1 cellular context compared by ENCODE assay signal in genomic region chr15:89099968-89100367, GRCh38.
TF ChIP-seq lines count a peak whose summit lies in the region.

No MANE protein-coding gene starts in this region.

TF ChIP-seq in A549, 52 proteins besides CTCF, POLR2A, EP300 and RAD21 (continued from another document):
- TF ChIP-seq, protein P1, sequence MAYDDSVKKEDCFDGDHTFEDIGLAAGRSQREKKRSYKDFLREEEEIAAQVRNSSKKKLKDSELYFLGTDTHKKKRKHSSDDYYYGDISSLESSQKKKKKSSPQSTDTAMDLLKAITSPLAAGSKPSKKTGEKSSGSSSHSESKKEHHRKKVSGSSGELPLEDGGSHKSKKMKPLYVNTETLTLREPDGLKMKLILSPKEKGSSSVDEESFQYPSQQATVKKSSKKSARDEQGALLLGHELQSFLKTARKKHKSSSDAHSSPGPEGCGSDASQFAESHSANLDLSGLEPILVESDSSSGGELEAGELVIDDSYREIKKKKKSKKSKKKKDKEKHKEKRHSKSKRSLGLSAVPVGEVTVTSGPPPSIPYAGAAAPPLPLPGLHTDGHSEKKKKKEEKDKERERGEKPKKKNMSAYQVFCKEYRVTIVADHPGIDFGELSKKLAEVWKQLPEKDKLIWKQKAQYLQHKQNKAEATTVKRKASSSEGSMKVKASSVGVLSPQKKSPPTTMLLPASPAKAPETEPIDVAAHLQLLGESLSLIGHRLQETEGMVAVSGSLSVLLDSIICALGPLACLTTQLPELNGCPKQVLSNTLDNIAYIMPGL (CRISPR knock-in tag; IDR thresholded peaks at IDR 0.05; ENCODE audit: borderline replicate concordance), result no peak
- no peak for TF ChIP-seq HOXA7 (CRISPR knock-in tag; IDR thresholded peaks at IDR 0.05)
- no peak for TF ChIP-seq TFCP2L1 (CRISPR knock-in tag; IDR thresholded peaks at IDR 0.05)
- TF ChIP-seq ZSCAN20 (CRISPR knock-in tag; IDR thresholded peaks at IDR 0.05), result no peak
- TF ChIP-seq ESRRA (IDR thresholded peaks at IDR 0.05; ENCODE audit: borderline replicate concordance, low read length), result no peak
- no peak for TF ChIP-seq JUN (IDR thresholded peaks at IDR 0.05)
